In the genomic region with DNA sequence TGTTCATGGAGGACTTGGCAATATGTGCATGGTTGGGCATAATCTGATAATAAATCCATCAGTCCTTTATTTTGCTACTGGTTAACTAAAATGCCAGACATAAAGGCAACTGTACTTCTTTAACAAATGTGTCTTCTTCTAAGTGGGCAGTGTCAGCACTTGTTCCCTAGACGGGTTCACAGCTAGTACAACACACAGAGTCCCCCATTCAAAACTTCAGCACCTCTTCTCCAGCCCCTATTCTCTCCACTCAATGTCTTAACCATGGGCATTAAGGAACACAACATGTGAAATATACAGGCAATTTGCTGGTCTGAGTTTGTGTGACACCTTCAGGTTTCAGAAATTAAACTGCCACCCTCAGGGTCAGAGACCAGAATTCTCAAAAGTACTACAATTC, we compare ENCODE assay signal across 15 cellular contexts.
"Had no signal": no experiment of that assay in that cellular context is flagged by ENCODE, and none has a peak within 500 bp of the region (broad histone marks: within the 10 kb centered on the region; RNA-seq: fewer than 3 reads in every experiment).

No MANE protein-coding gene starts in this region.

- H3K4me3 Mint-ChIP-seq: central memory CD8-positive, alpha-beta T cell; immature natural killer cell; naive thymus-derived CD8-positive, alpha-beta T cell had no signal

- H3K27ac Mint-ChIP-seq: immature natural killer cell; naive thymus-derived CD8-positive, alpha-beta T cell had no signal

- H3K4me1 Mint-ChIP-seq: central memory CD8-positive, alpha-beta T cell; immature natural killer cell; naive thymus-derived CD8-positive, alpha-beta T cell had no signal

- DNase-seq: effector memory CD4-positive, alpha-beta T cell; immature natural killer cell; left colon; left ventricle myocardium superior; naive thymus-derived CD8-positive, alpha-beta T cell; ovary; stimulated activated CD4-positive, alpha-beta T cell treated with anti-CD3 and anti-CD28 coated beads, Interleukin-2, amount 100 ng/mL, for 48 hours; stimulated activated naive CD8-positive, alpha-beta T cell treated with anti-CD3 and anti-CD28 coated beads, Interleukin-15, Interleukin-2, amounts not matched to agents 100 U/mL and 50 U/mL, for 24 hours; testis had no signal

- H3K4me1 ChIP-seq: gastroesophageal sphincter, testis had no signal

- H3K36me3 ChIP-seq: gastroesophageal sphincter, neutrophil, ovary, right atrium auricular region had no signal

- H3K4me3 ChIP-seq: gastroesophageal sphincter, lung, ovary, right atrium auricular region, smooth muscle cell, testis had no signal

- H3K36me3 Mint-ChIP-seq: immature natural killer cell; naive thymus-derived CD8-positive, alpha-beta T cell had no signal

- ATAC-seq: gastroesophageal sphincter; left ventricle myocardium superior; naive thymus-derived CD8-positive, alpha-beta T cell; stimulated activated naive CD8-positive, alpha-beta T cell treated with anti-CD3 and anti-CD28 coated beads, Interleukin-15, Interleukin-2, amounts not matched to agents 100 U/mL and 50 U/mL, for 24 hours had no signal

- H3K27me3 ChIP-seq: gastroesophageal sphincter, neutrophil, ovary, right atrium auricular region, testis had no signal

- H3K9me3 ChIP-seq: gastroesophageal sphincter, neutrophil, ovary, right atrium auricular region, testis had no signal

- H3K4me2 ChIP-seq: smooth muscle cell had no signal

- H3K27ac ChIP-seq: gastroesophageal sphincter, neutrophil, ovary, testis had no signal
